Comparison of ENCODE assay signal across 9 cellular contexts in the genomic region with DNA sequence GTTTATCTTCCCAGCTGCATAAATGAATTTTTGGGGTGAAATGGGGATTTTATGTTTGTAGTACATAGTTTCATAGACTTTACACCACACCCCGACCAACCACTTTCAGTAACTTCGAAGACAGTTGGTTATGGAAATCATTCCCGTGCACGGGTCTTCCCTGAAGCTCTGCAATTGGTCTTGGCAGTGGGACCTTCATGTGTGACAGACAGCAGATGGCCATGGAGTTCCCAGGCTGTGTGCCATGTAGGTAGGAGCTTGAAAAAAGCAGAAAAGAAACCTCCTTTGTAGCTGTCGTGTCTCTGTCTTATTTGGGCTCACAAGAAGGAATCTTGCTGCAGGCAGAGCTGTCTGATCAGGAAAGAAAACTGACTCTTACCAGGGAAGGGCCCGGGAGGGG. TPM values are rescaled to one million over a fixed set of nuclear protein-coding genes. Genes with fewer than 3 reads are reported as not detected.
DNase-seq lines count a peak whose midpoint lies in the region; ATAC-seq lines count a peak whose summit lies in the region.
"Had no signal": no experiment of that assay in that cellular context is flagged by ENCODE, and none has a peak within 500 bp of the region (broad histone marks: within the 10 kb centered on the region; RNA-seq: fewer than 3 reads in every experiment).

No MANE protein-coding gene starts in this region.

- peak; percentile 6 for DNase-seq in NCI-H1694 (lab: John Stamatoyannopoulos, UW)
- peak; percentile 16 to 47 for DNase-seq in cerebellar nuclear complex (lab: John Stamatoyannopoulos, UW)
- DNase-seq in left cardiac atrium: no peak
- DNase-seq in inferior parietal cortex (ENCODE audit: extremely low spot score): peak; percentile 25
- no peak for DNase-seq in D341Med (ENCODE audit: low spot score)
- DNase-seq in cortex of kidney (lab: John Stamatoyannopoulos, UW): no peak
- DNase-seq in left lobe of liver (ENCODE audit: low spot score): no peak
- DNase-seq: DMS79 had no signal

- ATAC-seq in left cardiac atrium (peak; percentile 49 to 73), left lobe of liver (no peak), GM21723 (IDR thresholded peaks at IDR 0.05; ENCODE audit: unreplicated experiment) (no peak)

- intact Hi-C loops in left cardiac atrium (cut with DNase I): loop anchor here (5.0 to 10.0 kb wide), 2 partner anchors 125 to 323 kb away; a partner anchor contains a TSS

RNA-seq across cellular contexts. Expression of a gene that starts 25.9 kb away (rescaled TPM):
- total RNA-seq in left cardiac atrium: 10 to 100 TPM; 17.8 to 20.5 TPM
- total RNA-seq in left lobe of liver: 3.7 TPM

Comparison
In these comparisons a context has a peak if more than half of its experiments do, and no peak if none do; other contexts are left out.
1. DNase-seq: peak in NCI-H1694 (single experiment), cerebellar nuclear complex (2 of 2) and inferior parietal cortex (single experiment); none in left cardiac atrium (single experiment), D341Med (single experiment), cortex of kidney (single experiment) and left lobe of liver (single experiment).
2. ATAC-seq: peak in left cardiac atrium (2 of 2); none in left lobe of liver (single experiment) and GM21723 (single experiment).